Comparison of ENCODE assay signal across 1 cellular context in genomic region chr5:171520300-171521170, GRCh38.
TF ChIP-seq lines count a peak whose summit lies in the region.

No MANE protein-coding gene starts in this region.

TF ChIP-seq in HCT116, 20 proteins besides CTCF, POLR2A, EP300 and RAD21 (continued from another document):
- TF ChIP-seq, protein P1, sequence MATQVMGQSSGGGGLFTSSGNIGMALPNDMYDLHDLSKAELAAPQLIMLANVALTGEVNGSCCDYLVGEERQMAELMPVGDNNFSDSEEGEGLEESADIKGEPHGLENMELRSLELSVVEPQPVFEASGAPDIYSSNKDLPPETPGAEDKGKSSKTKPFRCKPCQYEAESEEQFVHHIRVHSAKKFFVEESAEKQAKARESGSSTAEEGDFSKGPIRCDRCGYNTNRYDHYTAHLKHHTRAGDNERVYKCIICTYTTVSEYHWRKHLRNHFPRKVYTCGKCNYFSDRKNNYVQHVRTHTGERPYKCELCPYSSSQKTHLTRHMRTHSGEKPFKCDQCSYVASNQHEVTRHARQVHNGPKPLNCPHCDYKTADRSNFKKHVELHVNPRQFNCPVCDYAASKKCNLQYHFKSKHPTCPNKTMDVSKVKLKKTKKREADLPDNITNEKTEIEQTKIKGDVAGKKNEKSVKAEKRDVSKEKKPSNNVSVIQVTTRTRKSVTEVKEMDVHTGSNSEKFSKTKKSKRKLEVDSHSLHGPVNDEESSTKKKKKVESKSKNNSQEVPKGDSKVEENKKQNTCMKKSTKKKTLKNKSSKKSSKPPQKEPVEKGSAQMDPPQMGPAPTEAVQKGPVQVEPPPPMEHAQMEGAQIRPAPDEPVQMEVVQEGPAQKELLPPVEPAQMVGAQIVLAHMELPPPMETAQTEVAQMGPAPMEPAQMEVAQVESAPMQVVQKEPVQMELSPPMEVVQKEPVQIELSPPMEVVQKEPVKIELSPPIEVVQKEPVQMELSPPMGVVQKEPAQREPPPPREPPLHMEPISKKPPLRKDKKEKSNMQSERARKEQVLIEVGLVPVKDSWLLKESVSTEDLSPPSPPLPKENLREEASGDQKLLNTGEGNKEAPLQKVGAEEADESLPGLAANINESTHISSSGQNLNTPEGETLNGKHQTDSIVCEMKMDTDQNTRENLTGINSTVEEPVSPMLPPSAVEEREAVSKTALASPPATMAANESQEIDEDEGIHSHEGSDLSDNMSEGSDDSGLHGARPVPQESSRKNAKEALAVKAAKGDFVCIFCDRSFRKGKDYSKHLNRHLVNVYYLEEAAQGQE (IDR thresholded peaks at IDR 0.05; ENCODE audit: low read depth) = no peak
- TF ChIP-seq, protein P2, sequence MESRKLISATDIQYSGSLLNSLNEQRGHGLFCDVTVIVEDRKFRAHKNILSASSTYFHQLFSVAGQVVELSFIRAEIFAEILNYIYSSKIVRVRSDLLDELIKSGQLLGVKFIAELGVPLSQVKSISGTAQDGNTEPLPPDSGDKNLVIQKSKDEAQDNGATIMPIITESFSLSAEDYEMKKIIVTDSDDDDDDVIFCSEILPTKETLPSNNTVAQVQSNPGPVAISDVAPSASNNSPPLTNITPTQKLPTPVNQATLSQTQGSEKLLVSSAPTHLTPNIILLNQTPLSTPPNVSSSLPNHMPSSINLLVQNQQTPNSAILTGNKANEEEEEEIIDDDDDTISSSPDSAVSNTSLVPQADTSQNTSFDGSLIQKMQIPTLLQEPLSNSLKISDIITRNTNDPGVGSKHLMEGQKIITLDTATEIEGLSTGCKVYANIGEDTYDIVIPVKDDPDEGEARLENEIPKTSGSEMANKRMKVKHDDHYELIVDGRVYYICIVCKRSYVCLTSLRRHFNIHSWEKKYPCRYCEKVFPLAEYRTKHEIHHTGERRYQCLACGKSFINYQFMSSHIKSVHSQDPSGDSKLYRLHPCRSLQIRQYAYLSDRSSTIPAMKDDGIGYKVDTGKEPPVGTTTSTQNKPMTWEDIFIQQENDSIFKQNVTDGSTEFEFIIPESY (IDR thresholded peaks at IDR 0.05; ENCODE audit: extremely low read depth, insufficient replicate concordance, low read length) = no peak
- TF ChIP-seq ZNF274 (IDR thresholded peaks at IDR 0.05; ENCODE audit: low read depth, low read length) = no peak
- no peak for TF ChIP-seq CEBPB (IDR thresholded peaks at IDR 0.05; ENCODE audit: low read depth)
- TF ChIP-seq TCF7L2 (IDR thresholded peaks at IDR 0.05; ENCODE audit: borderline replicate concordance, extremely low read depth, insufficient read depth, insufficient read length) = no peak
- no peak for TF ChIP-seq YY1 (IDR thresholded peaks at IDR 0.05; ENCODE audit: extremely low read depth, insufficient replicate concordance, low read depth, low read length)
